25 cellular contexts compared by ENCODE assay signal in the genomic region with DNA sequence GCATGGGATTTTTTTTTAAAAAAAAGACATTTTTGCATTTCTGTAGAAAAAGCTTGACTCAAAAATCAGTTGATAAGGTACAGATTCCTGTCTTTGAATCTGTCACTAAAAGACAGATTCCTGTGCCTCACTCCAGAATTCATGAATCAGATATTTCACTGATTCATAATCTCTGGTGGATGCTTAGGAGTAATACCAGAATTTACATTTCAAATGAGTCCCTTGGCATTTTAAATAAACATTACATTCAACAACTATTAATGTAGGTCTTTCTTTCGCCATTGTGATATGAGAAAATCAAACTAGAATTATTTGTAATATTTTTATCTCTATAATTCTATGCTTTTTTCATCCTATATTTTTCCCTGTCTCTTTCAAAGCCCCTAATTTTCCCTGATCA.
"Had no signal": no experiment of that assay in that cellular context is flagged by ENCODE, and none has a peak within 500 bp of the region (broad histone marks: within the 10 kb centered on the region; RNA-seq: fewer than 3 reads in every experiment).

No MANE protein-coding gene starts in this region.

- DNase-seq: activated CD4-positive, alpha-beta T cell treated with anti-CD3 and anti-CD28 coated beads, Interleukin-2, amount 50 U/mL, for 1 hour; activated CD8-positive, alpha-beta T cell treated with anti-CD3 and anti-CD28 coated beads, Interleukin-2, amount 10 ng/mL, durations not matched to agents 7 days and 5 days; activated gamma-delta T cell treated with Interleukin-2 at 50 U/mL for 16 hours; activated T-cell treated with anti-CD3 and anti-CD28 coated beads, Interleukin-2, amount 50 U/mL, for 1 hour; aorta; dermis blood vessel endothelial cell; effector memory CD8-positive, alpha-beta T cell; foreskin fibroblast; immature natural killer cell; left ventricle myocardium inferior; naive thymus-derived CD4-positive, alpha-beta T cell; occipital lobe; posterior cingulate gyrus; retina; sigmoid colon; stimulated activated CD4-positive, alpha-beta T cell treated with anti-CD3 and anti-CD28 coated beads, Interleukin-2, amount 100 ng/mL, for 48 hours; stimulated activated CD8-positive, alpha-beta memory T cell treated with anti-CD3 and anti-CD28 coated beads, Interleukin-4, amount 100 ng/mL, for 48 hours; stimulated activated naive B cell treated with anti-CD40 and anti-IgM and Interleukin-4, amounts not matched to agents 10 μg/mL and 1 μg/mL and 100 μg/mL, for 72 hours; T-helper 2 cell; transverse colon had no signal

- H3K36me3 ChIP-seq: esophagus muscularis mucosa, left ventricle myocardium inferior, sigmoid colon, transverse colon had no signal

- H3K4me1 Mint-ChIP-seq: activated naive CD4-positive, alpha-beta T cell treated with anti-CD3 and anti-CD28 coated beads, Interleukin-2, amount 50 U/mL, for 24 hours had no signal

- H3K4me3 ChIP-seq: esophagus muscularis mucosa, hepatocyte, left ventricle myocardium inferior, sigmoid colon, transverse colon had no signal

- H3K27ac ChIP-seq: esophagus muscularis mucosa, hepatocyte, left ventricle myocardium inferior, sigmoid colon had no signal

- H3K4me2 ChIP-seq: hepatocyte had no signal

- H3K4me3 Mint-ChIP-seq: activated CD8-positive, alpha-beta T cell treated with anti-CD3 and anti-CD28 coated beads, Interleukin-2, amount 10 ng/mL, durations not matched to agents 7 days and 5 days; activated naive CD4-positive, alpha-beta T cell treated with anti-CD3 and anti-CD28 coated beads, Interleukin-2, amount 50 U/mL, for 24 hours; brain; effector memory CD8-positive, alpha-beta T cell; immature natural killer cell; naive thymus-derived CD4-positive, alpha-beta T cell; neural crest cell; stimulated activated naive B cell treated with anti-CD40 and anti-IgM and Interleukin-4, amounts not matched to agents 10 μg/mL and 1 μg/mL and 100 μg/mL, for 72 hours had no signal

- H3K79me2 ChIP-seq: hepatocyte had no signal

- H3K4me1 ChIP-seq: sigmoid colon had no signal

- H3K27me3 ChIP-seq: esophagus muscularis mucosa, hepatocyte, sigmoid colon, transverse colon had no signal

- H3K27ac Mint-ChIP-seq: activated CD8-positive, alpha-beta T cell treated with anti-CD3 and anti-CD28 coated beads, Interleukin-2, amount 10 ng/mL, durations not matched to agents 7 days and 5 days; activated naive CD4-positive, alpha-beta T cell treated with anti-CD3 and anti-CD28 coated beads, Interleukin-2, amount 50 U/mL, for 24 hours; effector memory CD8-positive, alpha-beta T cell; immature natural killer cell; naive thymus-derived CD4-positive, alpha-beta T cell; stimulated activated naive B cell treated with anti-CD40 and anti-IgM and Interleukin-4, amounts not matched to agents 10 μg/mL and 1 μg/mL and 100 μg/mL, for 72 hours had no signal

- H2AFZ ChIP-seq: hepatocyte had no signal

- H3K27me3 Mint-ChIP-seq: brain had no signal

- H3K9me3 Mint-ChIP-seq: immature natural killer cell had no signal

- H3K9me3 ChIP-seq: esophagus muscularis mucosa, left ventricle myocardium inferior, sigmoid colon, transverse colon had no signal
